In genomic region chr6:34526992-34527728, GRCh38 we compare ENCODE assay signal across 1 cellular context.
TF ChIP-seq lines count a peak whose summit lies in the region.

No MANE protein-coding gene starts in this region.

TF ChIP-seq in HepG2, 621 proteins besides CTCF, POLR2A, EP300 and RAD21 (continued from another document and continues in another):
- no peak for TF ChIP-seq ZBTB4 (CRISPR knock-in tag; IDR thresholded peaks at IDR 0.05; ENCODE audit: borderline replicate concordance)
- TF ChIP-seq ZNF605 (CRISPR knock-in tag; IDR thresholded peaks at IDR 0.05), result no peak
- no peak for TF ChIP-seq ZMAT5 (CRISPR knock-in tag; IDR thresholded peaks at IDR 0.05; ENCODE audit: borderline replicate concordance, low read depth)
- TF ChIP-seq ZNF577 (CRISPR knock-in tag; IDR thresholded peaks at IDR 0.05; ENCODE audit: borderline replicate concordance, low read depth), result no peak
- no peak for TF ChIP-seq NFE2 (CRISPR knock-in tag; IDR thresholded peaks at IDR 0.05)
- 0 out of 2 replicates have a peak, but pooled peaks have one; percentile 32 for TF ChIP-seq ZNF329 (CRISPR knock-in tag; IDR thresholded peaks at IDR 0.05; ENCODE audit: low read depth)
- no peak for TF ChIP-seq ZNF232 (CRISPR knock-in tag; IDR thresholded peaks at IDR 0.05; ENCODE audit: borderline replicate concordance)
- peak; percentile 50; the same call in 1 of the 2 replicates for TF ChIP-seq YEATS2 (CRISPR knock-in tag; IDR thresholded peaks at IDR 0.05; ENCODE audit: borderline replicate concordance)
- no peak for TF ChIP-seq U2AF1 (optimal IDR thresholded peaks at IDR 0.05; ENCODE audit: low read depth, low read length)
- TF ChIP-seq TEAD2 (CRISPR knock-in tag; IDR thresholded peaks at IDR 0.05), result no peak
- TF ChIP-seq ATRX (CRISPR knock-in tag; IDR thresholded peaks at IDR 0.05; ENCODE audit: borderline replicate concordance), result no peak
- TF ChIP-seq ZNF138 (CRISPR knock-in tag; IDR thresholded peaks at IDR 0.05; ENCODE audit: low read depth), result no peak
- TF ChIP-seq JDP2 (CRISPR knock-in tag; IDR thresholded peaks at IDR 0.05; ENCODE audit: borderline replicate concordance), result no peak
- TF ChIP-seq FOXJ3 (CRISPR knock-in tag; IDR thresholded peaks at IDR 0.05; ENCODE audit: borderline replicate concordance), result no peak
- no peak for TF ChIP-seq CAMTA2 (CRISPR knock-in tag; IDR thresholded peaks at IDR 0.05; ENCODE audit: borderline replicate concordance)
- no peak for TF ChIP-seq NFAT5 (CRISPR knock-in tag; IDR thresholded peaks at IDR 0.05)
- TF ChIP-seq MTF2 (CRISPR knock-in tag; IDR thresholded peaks at IDR 0.05; ENCODE audit: borderline replicate concordance), result peak; percentile 53; the same call in 1 of the 2 replicates
- peak; percentile 43; the same call in 1 of the 2 replicates for TF ChIP-seq ATF7-NPFF (CRISPR knock-in tag; IDR thresholded peaks at IDR 0.05; ENCODE audit: low read depth)
- no peak for TF ChIP-seq SUZ12 (IDR thresholded peaks at IDR 0.05; ENCODE audit: low read depth, low read length)
- TF ChIP-seq SAP130 (CRISPR knock-in tag; IDR thresholded peaks at IDR 0.05; ENCODE audit: low read depth), result peak; percentile 57; the same call in 1 of the 2 replicates
- TF ChIP-seq SCMH1 (CRISPR knock-in tag; IDR thresholded peaks at IDR 0.05; ENCODE audit: borderline replicate concordance), result no peak
- no peak for TF ChIP-seq ZNF766 (CRISPR knock-in tag; IDR thresholded peaks at IDR 0.05; ENCODE audit: borderline replicate concordance)
- TF ChIP-seq ZNF225 (CRISPR knock-in tag; IDR thresholded peaks at IDR 0.05), result no peak
- TF ChIP-seq ZFP36 (IDR thresholded peaks at IDR 0.05; ENCODE audit: borderline replicate concordance, low read depth, low read length, partially characterized antibody), result peak; percentile 49
- TF ChIP-seq SMYD3 (CRISPR knock-in tag; IDR thresholded peaks at IDR 0.05), result no peak
- peak; percentile 55; the same call in 1 of the 2 replicates for TF ChIP-seq PHF20 (CRISPR knock-in tag; IDR thresholded peaks at IDR 0.05)
- TF ChIP-seq ZNF788 (CRISPR knock-in tag; IDR thresholded peaks at IDR 0.05; ENCODE audit: borderline replicate concordance), result peak; percentile 75; the same call in 1 of the 2 replicates
- no peak for TF ChIP-seq SPEN (CRISPR knock-in tag; IDR thresholded peaks at IDR 0.05; ENCODE audit: low read depth)
- no peak for TF ChIP-seq ZNF878 (CRISPR knock-in tag; IDR thresholded peaks at IDR 0.05)
- peak; percentile 58; the same call in 1 of the 2 replicates for TF ChIP-seq RXRA (CRISPR knock-in tag; IDR thresholded peaks at IDR 0.05)
- TF ChIP-seq SOX6 (IDR thresholded peaks at IDR 0.05), result no peak
- peak; percentile 35; the same call in 1 of the 2 replicates for TF ChIP-seq SOX6 (CRISPR knock-in tag; IDR thresholded peaks at IDR 0.05)
- no peak for TF ChIP-seq DZIP1 (CRISPR knock-in tag; IDR thresholded peaks at IDR 0.05)
- no peak for TF ChIP-seq AKAP8 (CRISPR knock-in tag; IDR thresholded peaks at IDR 0.05)
- 0 out of 2 replicates have a peak, but pooled peaks have one; percentile 26 for TF ChIP-seq BRD4 (CRISPR knock-in tag; IDR thresholded peaks at IDR 0.05)
- no peak for TF ChIP-seq NPAS2 (CRISPR knock-in tag; IDR thresholded peaks at IDR 0.05; ENCODE audit: borderline replicate concordance)
- no peak for TF ChIP-seq NR2F6 (IDR thresholded peaks at IDR 0.05)
- TF ChIP-seq NR2F6 (CRISPR knock-in tag; IDR thresholded peaks at IDR 0.05), result peak; percentile 68; the same call in 1 of the 2 replicates
- no peak for TF ChIP-seq ZNF343 (CRISPR knock-in tag; IDR thresholded peaks at IDR 0.05)
- no peak for TF ChIP-seq IRX3 (CRISPR knock-in tag; IDR thresholded peaks at IDR 0.05; ENCODE audit: borderline replicate concordance, low read depth)
- TF ChIP-seq TRIM22 (IDR thresholded peaks at IDR 0.05), result no peak
- no peak for TF ChIP-seq IRF9 (CRISPR knock-in tag; IDR thresholded peaks at IDR 0.05; ENCODE audit: borderline replicate concordance)
- no peak for TF ChIP-seq CSRNP1 (CRISPR knock-in tag; IDR thresholded peaks at IDR 0.05)
- peak; percentile 59; the same call in 1 of the 2 replicates for TF ChIP-seq PITX1 (CRISPR knock-in tag; IDR thresholded peaks at IDR 0.05)
- TF ChIP-seq LBX2 (CRISPR knock-in tag; IDR thresholded peaks at IDR 0.05; ENCODE audit: borderline replicate concordance), result 0 out of 2 replicates have a peak, but pooled peaks have one; percentile 74
- TF ChIP-seq ZNF576 (CRISPR knock-in tag; IDR thresholded peaks at IDR 0.05), result no peak
- TF ChIP-seq GMEB1 (CRISPR knock-in tag; IDR thresholded peaks at IDR 0.05; ENCODE audit: borderline replicate concordance), result peak; percentile 54; the same call in 1 of the 2 replicates
